15 cellular contexts compared by ENCODE assay signal in the genomic region with DNA sequence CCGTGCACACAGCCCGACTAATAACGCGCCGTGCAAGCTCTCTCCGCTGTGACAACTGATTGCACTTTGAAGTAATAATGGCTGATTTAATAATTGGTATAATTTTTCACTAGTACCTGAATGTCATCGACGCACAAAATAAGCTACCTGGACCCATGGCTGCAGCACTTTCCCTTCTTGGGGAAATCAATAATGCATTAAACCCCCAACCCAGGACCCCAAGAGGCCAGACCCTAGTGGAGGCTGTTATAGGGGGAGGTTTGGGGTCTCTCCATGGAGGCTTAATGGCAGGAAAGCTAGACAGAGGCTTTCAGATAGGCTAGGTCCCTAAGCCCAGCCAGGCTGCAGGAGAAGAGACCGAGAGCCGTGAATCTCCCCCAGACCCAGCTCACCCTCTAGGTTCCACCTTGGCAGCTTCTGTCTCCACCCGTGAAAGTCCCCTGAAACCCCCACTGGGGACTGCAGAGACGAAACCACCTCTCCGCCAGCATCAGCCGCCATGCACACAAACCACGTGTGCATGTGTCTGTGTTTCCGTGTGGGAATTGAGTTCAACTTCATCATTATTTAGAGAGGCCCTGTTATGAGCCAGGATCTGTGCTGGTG.
"Had no signal": no experiment of that assay in that cellular context is flagged by ENCODE, and none has a peak within 500 bp of the region (broad histone marks: within the 10 kb centered on the region; RNA-seq: fewer than 3 reads in every experiment).

No MANE protein-coding gene starts in this region.

- H3K36me3 ChIP-seq: sigmoid colon, uterus had no signal

- H3K27ac ChIP-seq: psoas muscle, sigmoid colon, uterus had no signal

- H3K27me3 ChIP-seq: sigmoid colon, uterus had no signal

- H3K4me1 Mint-ChIP-seq: activated naive CD8-positive, alpha-beta T cell treated with anti-CD3 and anti-CD28 coated beads for 36 hours; immature natural killer cell; stimulated activated naive CD8-positive, alpha-beta T cell treated with anti-CD3 and anti-CD28 coated beads, Interleukin-15, amount 100 ng/mL, for 72 hours had no signal

- H3K4me3 ChIP-seq: lung, psoas muscle, sigmoid colon, uterus had no signal

- H3K36me3 Mint-ChIP-seq: activated naive CD8-positive, alpha-beta T cell treated with anti-CD3 and anti-CD28 coated beads for 36 hours; immature natural killer cell; naive thymus-derived CD4-positive, alpha-beta T cell had no signal

- H3K9me3 Mint-ChIP-seq: activated naive CD8-positive, alpha-beta T cell treated with anti-CD3 and anti-CD28 coated beads for 36 hours; activated T-cell treated with anti-CD3 and anti-CD28 coated beads, Interleukin-2, amount 50 U/mL, for 4 hours; stimulated activated naive CD8-positive, alpha-beta T cell treated with anti-CD3 and anti-CD28 coated beads, Interleukin-15, amount 100 ng/mL, for 72 hours; T-helper 1 cell treated with Interleukin-12 subunit alpha and Interleukin-12 subunit beta and Interleukin-4 antibody, amounts not matched to agents 30 μg/mL and 1 μg/mL, for 36 hours had no signal

- H3K4me3 Mint-ChIP-seq: activated naive CD8-positive, alpha-beta T cell treated with anti-CD3 and anti-CD28 coated beads for 36 hours; activated T-cell treated with anti-CD3 and anti-CD28 coated beads, Interleukin-2, amount 50 U/mL, for 4 hours; immature natural killer cell; naive thymus-derived CD4-positive, alpha-beta T cell; stimulated activated naive CD8-positive, alpha-beta T cell treated with anti-CD3 and anti-CD28 coated beads, Interleukin-15, amount 100 ng/mL, for 72 hours; T-helper 1 cell treated with Interleukin-12 subunit alpha and Interleukin-12 subunit beta and Interleukin-4 antibody, amounts not matched to agents 30 μg/mL and 1 μg/mL, for 36 hours had no signal

- DNase-seq: activated CD4-positive, alpha-beta T cell treated with anti-CD3 and anti-CD28 coated beads for 4 hours; activated gamma-delta T cell; activated naive CD8-positive, alpha-beta T cell treated with anti-CD3 and anti-CD28 coated beads for 36 hours; activated T-cell treated with anti-CD3 and anti-CD28 coated beads, Interleukin-2, amount 50 U/mL, for 4 hours; immature natural killer cell; naive thymus-derived CD4-positive, alpha-beta T cell; occipital lobe; psoas muscle; sigmoid colon; stimulated activated CD4-positive, alpha-beta T cell treated with anti-CD3 and anti-CD28 coated beads, Interleukin-12 subunit alpha, Interleukin-12 subunit beta, amount 100 ng/mL, for 4 hours; stimulated activated CD4-positive, alpha-beta T cell treated with anti-CD3 and anti-CD28 coated beads, Interleukin-2, amount 100 ng/mL, for 48 hours; uterus had no signal

- H3K9me3 ChIP-seq: psoas muscle, sigmoid colon, uterus had no signal

- H3K27ac Mint-ChIP-seq: activated naive CD8-positive, alpha-beta T cell treated with anti-CD3 and anti-CD28 coated beads for 36 hours; immature natural killer cell; naive thymus-derived CD4-positive, alpha-beta T cell; stimulated activated naive CD8-positive, alpha-beta T cell treated with anti-CD3 and anti-CD28 coated beads, Interleukin-15, amount 100 ng/mL, for 72 hours; T-helper 1 cell treated with Interleukin-12 subunit alpha and Interleukin-12 subunit beta and Interleukin-4 antibody, amounts not matched to agents 30 μg/mL and 1 μg/mL, for 36 hours had no signal

- H3K4me1 ChIP-seq: psoas muscle, sigmoid colon, uterus had no signal
